Comparison of ENCODE assay signal across 11 cellular contexts in genomic region chr5:119288364-119289047, GRCh38.
DNase-seq lines count a peak whose midpoint lies in the region; ATAC-seq and TF ChIP-seq lines count a peak whose summit lies in the region.
"Had no signal": no experiment of that assay in that cellular context is flagged by ENCODE, and none has a peak within 500 bp of the region (broad histone marks: within the 10 kb centered on the region; RNA-seq: fewer than 3 reads in every experiment).

No MANE protein-coding gene starts in this region.

- WGBS in hepatocyte (ENCODE audit: low lambda C conversion rate, missing lambda C conversion rate): 27% methylated on average over 2 of the region's 2 CpGs
- WGBS in suprapubic skin: 29% methylated on average over 2 of the region's 2 CpGs

- peak overlapping the region; percentile 58 for H3K27ac ChIP-seq in hepatocyte
- H3K27ac ChIP-seq in suprapubic skin: no peak overlapping the region

- peaks cover 41% of the 10 kb centered on the region for H3K36me3 Mint-ChIP-seq in activated CD8-positive, alpha-beta T cell treated with anti-CD3 and anti-CD28 coated beads for 36 hours (ENCODE audit: low read depth)

- TF ChIP-seq POLR2A in suprapubic skin (IDR thresholded peaks at IDR 0.05): no peak

- H3K79me2 ChIP-seq in hepatocyte: peaks cover 13% of the 10 kb centered on the region

- peak overlapping the region; percentile 93 for H3K27ac Mint-ChIP-seq in activated CD8-positive, alpha-beta T cell treated with anti-CD3 and anti-CD28 coated beads for 36 hours

- ATAC-seq in activated CD8-positive, alpha-beta T cell treated with anti-CD3 and anti-CD28 coated beads for 36 hours: peak; percentile 8
- ATAC-seq: left ventricle myocardium superior had no signal

- H3K27me3 ChIP-seq in hepatocyte (no peaks in the 10 kb centered on the region), suprapubic skin (no peaks in the 10 kb centered on the region)
- H3K27me3 ChIP-seq: stomach had no signal

- H3K9me2 ChIP-seq in hepatocyte (replicated peaks; ENCODE audit: insufficient read depth): no peaks in the 10 kb centered on the region

- POLR2A ChIA-PET in activated CD8-positive, alpha-beta T cell treated with anti-CD3 and anti-CD28 coated beads for 36 hours (lab: Charles Lee): interaction anchor here (0.7 to 2.2 kb wide), 5 partner anchors 10 to 43 kb away, joined by 3 to 13 read pairs (median 4); no protein-coding TSS in a partner anchor

- intact Hi-C loops in activated CD8-positive, alpha-beta T cell treated with anti-CD3 and anti-CD28 coated beads for 36 hours (cut with micrococcal nuclease): loop anchor here (5.0 kb wide), 1 partner anchor 54 kb away; no protein-coding TSS in a partner anchor

- CTCF ChIA-PET in activated CD8-positive, alpha-beta T cell treated with anti-CD3 and anti-CD28 coated beads for 36 hours (lab: Charles Lee): interaction anchor here (1.0 to 3.4 kb wide), 9 partner anchors 12 to 124 kb away, joined by 3 to 19 read pairs (median 12); no protein-coding TSS in a partner anchor

- no peaks in the 10 kb centered on the region for H4K20me1 ChIP-seq in hepatocyte (ENCODE audit: insufficient read depth, poor library complexity, severe bottlenecking)

- no peak overlapping the region for H2AFZ ChIP-seq in hepatocyte

- H3K4me3 Mint-ChIP-seq in activated CD8-positive, alpha-beta T cell treated with anti-CD3 and anti-CD28 coated beads for 36 hours: peak overlapping the region; percentile 60

- peaks cover 50% of the 10 kb centered on the region for H3K4me1 ChIP-seq in hepatocyte (ENCODE audit: insufficient read depth)
- peaks cover 41% of the 10 kb centered on the region for H3K4me1 ChIP-seq in suprapubic skin

- DNase-seq in AG08395 (ENCODE audit: low spot score) (peak; percentile 12), GM12865 (ENCODE audit: low read depth) (no peak), hepatocyte (ENCODE audit: low spot score) (no peak), NCI-H2081 treated with DMSO at 0.1 percent for 48 hours (lab: John Stamatoyannopoulos, UW) (no peak), activated gamma-delta T cell (lab: John Stamatoyannopoulos, UW) (no peak), NCI-H1417 treated with DMSO at 0.1 percent for 48 hours (lab: John Stamatoyannopoulos, UW) (no peak), suprapubic skin (ENCODE audit: low spot score in 2 of 2) (no peak)
- DNase-seq in activated CD8-positive, alpha-beta T cell treated with anti-CD3 and anti-CD28 coated beads for 36 hours: no peak
- DNase-seq: left ventricle myocardium superior, stomach had no signal

- peak overlapping the region; percentile 55 for H3K4me2 ChIP-seq in hepatocyte

- peaks cover 4% of the 10 kb centered on the region for H3K9me3 Mint-ChIP-seq in activated CD8-positive, alpha-beta T cell treated with anti-CD3 and anti-CD28 coated beads for 36 hours

- no peaks in the 10 kb centered on the region for H3K27me3 Mint-ChIP-seq in activated CD8-positive, alpha-beta T cell treated with anti-CD3 and anti-CD28 coated beads for 36 hours

- TF ChIP-seq EP300 in suprapubic skin (IDR thresholded peaks at IDR 0.05): no peak

- H3K9me3 ChIP-seq in hepatocyte (ENCODE audit: low read depth) (no peaks in the 10 kb centered on the region), suprapubic skin (no peaks in the 10 kb centered on the region)
- H3K9me3 ChIP-seq: stomach had no signal

- H3K4me3 ChIP-seq in GM12865 (ENCODE audit: low read depth, low read length) (peak overlapping the region; percentile 45), hepatocyte (no peak overlapping the region), suprapubic skin (no peak overlapping the region)
- H3K4me3 ChIP-seq: skin epidermis had no signal

- H3K4me1 Mint-ChIP-seq in activated CD8-positive, alpha-beta T cell treated with anti-CD3 and anti-CD28 coated beads for 36 hours (ENCODE audit: low read depth): peaks cover 96% of the 10 kb centered on the region

- no peaks in the 10 kb centered on the region for H3K36me3 ChIP-seq in hepatocyte (replicated peaks; ENCODE audit: insufficient read depth, low read depth)
- H3K36me3 ChIP-seq in suprapubic skin: no peaks in the 10 kb centered on the region
- H3K36me3 ChIP-seq: stomach had no signal

- TF ChIP-seq CTCF in GM12865 (IDR thresholded peaks at IDR 0.05; ENCODE audit: insufficient read depth, low read depth, low read length, missing control alignments) (no peak), hepatocyte (IDR thresholded peaks at IDR 0.05; ENCODE audit: poor library complexity) (no peak), suprapubic skin (IDR thresholded peaks at IDR 0.05) (no peak)
- no peak for TF ChIP-seq CTCF in activated CD8-positive, alpha-beta T cell treated with anti-CD3 and anti-CD28 coated beads for 36 hours (IDR thresholded peaks at IDR 0.05)
